In the genomic region with DNA sequence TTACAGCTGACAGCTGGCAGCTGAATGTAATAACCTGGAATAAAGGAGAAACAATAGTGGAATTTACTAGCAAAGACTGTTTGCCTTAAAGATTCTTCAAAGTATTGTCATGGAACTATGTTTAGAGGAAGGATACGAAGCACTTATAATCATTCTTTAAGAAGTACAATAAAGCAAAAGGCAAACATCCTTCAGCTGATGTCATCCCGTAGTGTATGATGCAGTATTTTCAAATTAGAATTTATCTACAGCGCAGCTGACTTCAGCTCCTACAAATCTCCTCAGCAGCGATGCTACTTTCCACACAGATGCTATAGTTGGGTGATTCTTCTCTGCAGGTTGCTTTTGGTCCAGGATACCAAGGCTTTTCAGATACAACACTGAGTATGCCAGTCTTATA, we compare ENCODE assay signal across 31 cellular contexts. TPM values are rescaled to one million over a fixed set of nuclear protein-coding genes. Genes with fewer than 3 reads are reported as not detected.
A peak's percentile ranks its signal among the peaks of the same experiment; 100 is the strongest.
DNase-seq lines count a peak whose midpoint lies in the region; ATAC-seq, FAIRE-seq and TF ChIP-seq lines count a peak whose summit lies in the region.
"Had no signal": no experiment of that assay in that cellular context is flagged by ENCODE, and none has a peak within 500 bp of the region (broad histone marks: within the 10 kb centered on the region; RNA-seq: fewer than 3 reads in every experiment).

No MANE protein-coding gene starts in this region.

- H3K36me3 ChIP-seq in right lobe of liver: no peaks in the 10 kb centered on the region
- H3K36me3 ChIP-seq in HepG2 (replicated peaks in 1 of 2; ENCODE audit: control insufficient read depth in 1 of 2, insufficient read depth in 2 of 2, low read length in 2 of 2): no peaks in the 10 kb centered on the region
- no peaks in the 10 kb centered on the region for H3K36me3 ChIP-seq in keratinocyte (ENCODE audit: control insufficient read depth in 2 of 2, extremely low read depth in 1 of 2, insufficient read depth in 2 of 2, low read length in 2 of 2)
- no peaks in the 10 kb centered on the region for H3K36me3 ChIP-seq in hepatocyte (replicated peaks; ENCODE audit: insufficient read depth, low read depth)
- no peaks in the 10 kb centered on the region for H3K36me3 ChIP-seq in WERI-Rb-1
- H3K36me3 ChIP-seq: adrenal gland, BLaER1, pancreas, tibial artery had no signal

- peak in 2 of 4 donors; percentile 9 to 46 for ATAC-seq in right lobe of liver
- ATAC-seq in HepG2: no peak
- ATAC-seq: activated CD8-positive, alpha-beta T cell treated with anti-CD3 and anti-CD28 coated beads, Interleukin-2, amount 10 ng/mL, durations not matched to agents 7 days and 5 days; GM23338; naive thymus-derived CD4-positive, alpha-beta T cell; stimulated activated naive CD8-positive, alpha-beta T cell treated with anti-CD3 and anti-CD28 coated beads, Interleukin-15, Interleukin-2, amounts not matched to agents 100 U/mL and 50 U/mL, for 24 hours; T-cell had no signal

- no peak overlapping the region for H3K4me3 ChIP-seq in right lobe of liver
- H3K4me3 ChIP-seq in HepG2 (replicated peaks in 1 of 3; ENCODE audit: insufficient read depth in 1 of 3, low read depth in 2 of 3, low read length in 3 of 3): no peak overlapping the region
- no peak overlapping the region for H3K4me3 ChIP-seq in keratinocyte (ENCODE audit: control insufficient read depth in 2 of 3, extremely low read depth in 1 of 3, insufficient read depth in 2 of 3, low read depth in 1 of 3, low read length in 3 of 3)
- no peak overlapping the region for H3K4me3 ChIP-seq in hepatocyte
- no peak overlapping the region for H3K4me3 ChIP-seq in WERI-Rb-1 (ENCODE audit: low read depth, low read length)
- H3K4me3 ChIP-seq: adrenal gland, BLaER1, GM23338, pancreas, smooth muscle cell, tibial artery had no signal

- H3K9me1 ChIP-seq in keratinocyte (ENCODE audit: control insufficient read depth, extremely low read depth, insufficient read depth, low read length): no peaks in the 10 kb centered on the region

- no peaks in the 10 kb centered on the region for H3K9me2 ChIP-seq in hepatocyte (replicated peaks; ENCODE audit: insufficient read depth)

- dilution Hi-C loops in keratinocyte (cut with MboI; ENCODE audit: extremely low pct_ligation_motif_present, low sequenced_read_pairs): no loop called here

- H3K79me2 ChIP-seq in HepG2 (ENCODE audit: insufficient read depth, low read length): no peaks in the 10 kb centered on the region
- no peaks in the 10 kb centered on the region for H3K79me2 ChIP-seq in keratinocyte (ENCODE audit: control insufficient read depth, insufficient read depth, low read length)
- H3K79me2 ChIP-seq in hepatocyte: no peaks in the 10 kb centered on the region

- POLR2A ChIA-PET in HepG2 (lab: Yijun Ruan, JAX): no interaction called here

- intact Hi-C loops in right lobe of liver (cut with DNase I) (no loop called here), HepG2 (cut with micrococcal nuclease; ENCODE audit: unreplicated experiment) (no loop called here)

- H2AFZ ChIP-seq in HepG2 (ENCODE audit: low read length) (no peak overlapping the region), keratinocyte (ENCODE audit: control insufficient read depth, low read length) (no peak overlapping the region), hepatocyte (no peak overlapping the region)

- CTCF ChIA-PET in HepG2 (lab: Yijun Ruan, JAX; ENCODE audit: low intra/inter-chr PET ratio, low total read pairs): no interaction called here

- no peak for TF ChIP-seq RAD21 in HepG2 (CRISPR knock-in tag; IDR thresholded peaks at IDR 0.05)

- no TSS peak for BruUV-seq in HepG2 (replicated peaks; lab: Mats Ljungman, UMichigan)

- no peak for DNase-seq in right lobe of liver
- no peak for DNase-seq in HepG2 (ENCODE audit: low spot score)
- DNase-seq in keratinocyte (ENCODE audit: low read depth, low spot score): no peak
- DNase-seq in pulmonary artery endothelial cell (ENCODE audit: low read depth, low spot score): peak; percentile 41
- DNase-seq in NCI-H2107 (lab: John Stamatoyannopoulos, UW): no peak
- no peak for DNase-seq in hepatocyte (ENCODE audit: low spot score)
- DNase-seq in activated T-cell treated with anti-CD3 and anti-CD28 coated beads, Interleukin-2, amount 50 U/mL, for 48 hours: no peak
- DNase-seq in WERI-Rb-1: no peak
- DNase-seq: activated CD4-positive, alpha-beta T cell treated with anti-CD3 and anti-CD28 coated beads for 1 hour; activated CD8-positive, alpha-beta T cell treated with anti-CD3 and anti-CD28 coated beads, Interleukin-2, amount 10 ng/mL, durations not matched to agents 7 days and 5 days; activated naive CD4-positive, alpha-beta T cell; activated T-cell treated with anti-CD3 and anti-CD28 coated beads, Interleukin-2, amount 50 U/mL, for 1 hour; mesendoderm; naive thymus-derived CD4-positive, alpha-beta T cell; NCI-H1048; NCI-H187 treated with DMSO at 0.1 percent for 48 hours; NCI-H226; NCI-H82; pancreas; SHP77; stimulated activated CD4-positive, alpha-beta T cell treated with anti-CD3 and anti-CD28 coated beads, Interleukin-4, amount 100 ng/mL, for 1 hour; stimulated activated naive CD8-positive, alpha-beta T cell treated with anti-CD3 and anti-CD28 coated beads, Interleukin-15, Interleukin-2, amounts not matched to agents 100 U/mL and 50 U/mL, for 24 hours; T-cell; tibial artery had no signal

- TF ChIP-seq CTCF in right lobe of liver (IDR thresholded peaks at IDR 0.05) (no peak), HepG2 (CRISPR knock-in tag; IDR thresholded peaks at IDR 0.05) (no peak), keratinocyte (optimal IDR thresholded peaks at IDR 0.05 in 1 of 3, IDR thresholded peaks at IDR 0.05 in 1 of 3, conservative IDR thresholded peaks at IDR 0.05 in 1 of 3; ENCODE audit: extremely low read depth in 1 of 3, insufficient read depth in 2 of 3, low read length in 3 of 3) (no peak), hepatocyte (IDR thresholded peaks at IDR 0.05; ENCODE audit: poor library complexity) (no peak), WERI-Rb-1 (IDR thresholded peaks at IDR 0.05; ENCODE audit: low read depth, low read length) (no peak)

- H4K20me1 ChIP-seq in HepG2 (ENCODE audit: insufficient read depth, low read length): no peaks in the 10 kb centered on the region
- H4K20me1 ChIP-seq in keratinocyte (ENCODE audit: control insufficient read depth, extremely low read depth, insufficient read depth, low read length): no peaks in the 10 kb centered on the region
- no peaks in the 10 kb centered on the region for H4K20me1 ChIP-seq in hepatocyte (ENCODE audit: insufficient read depth, poor library complexity, severe bottlenecking)
- H4K20me1 ChIP-seq: BLaER1 had no signal

- H3K4me1 ChIP-seq in right lobe of liver (no peaks in the 10 kb centered on the region), HepG2 (ENCODE audit: insufficient read depth, low read length) (no peaks in the 10 kb centered on the region), keratinocyte (ENCODE audit: control insufficient read depth, extremely low read depth, insufficient read depth, low read length) (no peaks in the 10 kb centered on the region), hepatocyte (ENCODE audit: insufficient read depth) (no peaks in the 10 kb centered on the region)
- H3K4me1 ChIP-seq: tibial artery had no signal

- H3K9me3 ChIP-seq in right lobe of liver (no peaks in the 10 kb centered on the region), HepG2 (ENCODE audit: low read length) (no peaks in the 10 kb centered on the region), keratinocyte (ENCODE audit: control insufficient read depth, low read depth, low read length) (no peaks in the 10 kb centered on the region), hepatocyte (ENCODE audit: low read depth) (no peaks in the 10 kb centered on the region), WERI-Rb-1 (ENCODE audit: severe bottlenecking) (no peaks in the 10 kb centered on the region)
- H3K9me3 ChIP-seq: adrenal gland, BLaER1, pancreas, tibial artery had no signal

- WGBS in right lobe of liver (ENCODE audit: insufficient coverage, low coverage, low lambda C conversion rate, missing lambda C conversion rate): 86% methylated on average over 4 of the region's 4 CpGs
- 23% methylated on average over 4 of the region's 4 CpGs for WGBS in HepG2 (ENCODE audit: low lambda C conversion rate)
- WGBS in hepatocyte (ENCODE audit: low lambda C conversion rate, missing lambda C conversion rate): 65% methylated on average over 4 of the region's 4 CpGs

- no peak for FAIRE-seq in HepG2 (lab: Jason Lieb, UNC)
- peak; percentile 13 for FAIRE-seq in keratinocyte (lab: Jason Lieb, UNC)
- FAIRE-seq: colon, pancreas had no signal

- in situ Hi-C loops in HepG2 (cut with HindIII; ENCODE audit: extremely low pct_ligation_motif_present, low pct_unique_long_range_greater_than_20kb): no loop called here

- no peaks in the 10 kb centered on the region for H3K27me3 ChIP-seq in right lobe of liver
- peaks cover 2 to 4% of the 10 kb centered on the region in 2 experiments; a peak in 1 of 5 replicates for H3K27me3 ChIP-seq in HepG2 (ENCODE audit: control insufficient read depth in 1 of 2, insufficient read depth in 2 of 2, low read length in 2 of 2)
- no peaks in the 10 kb centered on the region for H3K27me3 ChIP-seq in keratinocyte (ENCODE audit: control insufficient read depth, extremely low read depth, insufficient read depth, low read length)
- H3K27me3 ChIP-seq in hepatocyte: no peaks in the 10 kb centered on the region
- no peaks in the 10 kb centered on the region for H3K27me3 ChIP-seq in WERI-Rb-1 (ENCODE audit: insufficient read depth, low read depth, severe bottlenecking)
- H3K27me3 ChIP-seq: adrenal gland, BLaER1, pancreas, tibial artery had no signal

- no peak for TF ChIP-seq EP300 in HepG2 (IDR thresholded peaks at IDR 0.05; ENCODE audit: low read depth in 2 of 2, low read length in 2 of 2)
- TF ChIP-seq EP300 in HepG2 (CRISPR knock-in tag; IDR thresholded peaks at IDR 0.05; ENCODE audit: borderline replicate concordance): no peak

- H3K4me2 ChIP-seq in HepG2 (ENCODE audit: low read depth, low read length) (no peak overlapping the region), keratinocyte (ENCODE audit: control insufficient read depth, extremely low read depth, insufficient read depth, low read depth, low read length) (no peak overlapping the region), hepatocyte (no peak overlapping the region)
- H3K4me2 ChIP-seq: GM23338, smooth muscle cell had no signal

- peak overlapping the region in 2 of 3 donors; percentile 13 to 24 for H3K27ac ChIP-seq in right lobe of liver
- no peak overlapping the region for H3K27ac ChIP-seq in HepG2 (ENCODE audit: extremely low read length, insufficient read depth, low read length)
- H3K27ac ChIP-seq in keratinocyte (ENCODE audit: control insufficient read depth, insufficient read depth, low read length): no peak overlapping the region
- no peak overlapping the region for H3K27ac ChIP-seq in hepatocyte
- H3K27ac ChIP-seq in WERI-Rb-1: no peak overlapping the region
- H3K27ac ChIP-seq: BLaER1, tibial artery had no signal

- H3K9ac ChIP-seq in HepG2 (ENCODE audit: insufficient read depth, low read depth, low read length) (no peak overlapping the region), keratinocyte (ENCODE audit: control insufficient read depth, extremely low read depth, insufficient read depth, low read length) (no peak overlapping the region)
- H3K9ac ChIP-seq: BLaER1 had no signal

- no peak for TF ChIP-seq POLR2A in right lobe of liver (IDR thresholded peaks at IDR 0.05)
- no peak for TF ChIP-seq POLR2A in HepG2 (IDR thresholded peaks at IDR 0.05; ENCODE audit: insufficient read depth in 1 of 2, low read depth in 2 of 2, low read length in 2 of 2)

RNA-seq across cellular contexts. Expression of gene CLEC1A, which starts 31.5 kb away (rescaled TPM):
- total RNA-seq in right lobe of liver (1 to 10 TPM in 2 of 6 experiments, under 1 TPM in 4; 0.49 to 2.5 (median 0.71) TPM), HepG2 (2016; rRNA removed; fragmentation: Illumina TruSeq; extraction: Trizol) (not detected in 2 replicates), pulmonary artery endothelial cell (3.6 and 16.0 TPM in 2 replicates), hepatocyte (3.0 and 6.4 TPM in 2 replicates)
- not detected in 2 replicates for total RNA-seq in HepG2 (2016; cell fraction: cytosol; rRNA removed; fragmentation: Illumina TruSeq; extraction: Trizol; ENCODE audit: low read depth)
- not detected in 2 replicates for total RNA-seq in HepG2 (2016; cell fraction: insoluble cytoplasmic fraction; rRNA removed; fragmentation: Illumina TruSeq; extraction: Trizol)
- not detected in 2 replicates for total RNA-seq in HepG2 (2016; cell fraction: membrane; rRNA removed; fragmentation: Illumina TruSeq; extraction: Trizol)
- not detected in 2 replicates for total RNA-seq in HepG2 (2016; cell fraction: nucleus; rRNA removed; fragmentation: Illumina TruSeq; extraction: Trizol)
- polyA plus RNA-seq in HepG2 (2011; rRNA removed) (not detected in 2 replicates), keratinocyte (0.05 TPM in 1 of 3 replicates, not detected in the others), hepatocyte (3.6 and 4.2 TPM in 2 replicates)
- not detected in 2 replicates for polyA plus RNA-seq in HepG2 (2011; cell fraction: cytosol; rRNA removed)
- polyA plus RNA-seq in HepG2 (2011; cell fraction: nucleus; rRNA removed): not detected in 2 replicates
- not detected in 2 replicates for polyA plus RNA-seq in HepG2 (2012)
- polyA plus RNA-seq in HepG2 (2016; cell fraction: cytosol; fragmentation: Illumina TruSeq; extraction: Trizol; ENCODE audit: low read depth): not detected in 2 replicates
- polyA plus RNA-seq in HepG2 (2016; cell fraction: insoluble cytoplasmic fraction; fragmentation: Illumina TruSeq; extraction: Trizol; ENCODE audit: low read depth): not detected in 2 replicates
- polyA plus RNA-seq in HepG2 (2016; cell fraction: membrane; fragmentation: Illumina TruSeq; extraction: Trizol; ENCODE audit: low read depth): not detected in 2 replicates
- not detected in 2 replicates for polyA plus RNA-seq in HepG2 (2016; cell fraction: nucleus; fragmentation: Illumina TruSeq; extraction: Trizol; ENCODE audit: insufficient read depth, low read depth)
- polyA minus RNA-seq in HepG2 (2011; rRNA and poly(A)+ RNA removed; ENCODE audit: low replicate concordance): not detected in 2 replicates
- polyA minus RNA-seq in HepG2 (2011; cell fraction: cytosol; rRNA and poly(A)+ RNA removed): not detected in 2 replicates
- not detected in 2 replicates for polyA minus RNA-seq in HepG2 (2011; cell fraction: nucleus; rRNA and poly(A)+ RNA removed)
- not detected for polyA plus RNA-seq in keratinocyte (2011; ENCODE audit: low read depth)
- not detected in 2 replicates for polyA plus RNA-seq in keratinocyte (2011; cell fraction: cytosol; rRNA removed)
- polyA plus RNA-seq in keratinocyte (2011; cell fraction: nucleus; rRNA removed): not detected in 2 replicates
- polyA plus RNA-seq in keratinocyte (2012; ENCODE audit: low replicate concordance): not detected in 2 replicates
- polyA minus RNA-seq in keratinocyte: not detected in 3 replicates
- polyA minus RNA-seq in keratinocyte (2011; cell fraction: cytosol; rRNA and poly(A)+ RNA removed): not detected
- not detected in 2 replicates for polyA minus RNA-seq in keratinocyte (2011; cell fraction: nucleus; rRNA and poly(A)+ RNA removed)
- total RNA-seq: activated CD8-positive, alpha-beta T cell treated with anti-CD3 and anti-CD28 coated beads, Interleukin-2, amount 10 ng/mL, durations not matched to agents 7 days and 5 days; LHCN-M2; smooth muscle cell; T-cell had no signal
- polyA plus RNA-seq: GM23338; naive thymus-derived CD4-positive, alpha-beta T cell; smooth muscle cell had no signal

RNA-seq across cellular contexts. Expression of gene CLEC9A, which starts 36.8 kb away (rescaled TPM):
- total RNA-seq in right lobe of liver (not detected), HepG2 (2016; rRNA removed; fragmentation: Illumina TruSeq; extraction: Trizol) (not detected in 2 replicates), pulmonary artery endothelial cell (not detected in 2 replicates), hepatocyte (not detected in 2 replicates)
- not detected in 2 replicates for total RNA-seq in HepG2 (2016; cell fraction: cytosol; rRNA removed; fragmentation: Illumina TruSeq; extraction: Trizol; ENCODE audit: low read depth)
- total RNA-seq in HepG2 (2016; cell fraction: insoluble cytoplasmic fraction; rRNA removed; fragmentation: Illumina TruSeq; extraction: Trizol): not detected in 2 replicates
- not detected in 2 replicates for total RNA-seq in HepG2 (2016; cell fraction: membrane; rRNA removed; fragmentation: Illumina TruSeq; extraction: Trizol)
- not detected in 2 replicates for total RNA-seq in HepG2 (2016; cell fraction: nucleus; rRNA removed; fragmentation: Illumina TruSeq; extraction: Trizol)
- polyA plus RNA-seq in HepG2 (2011; rRNA removed) (not detected in 2 replicates), keratinocyte (not detected in 3 replicates), hepatocyte (not detected in 2 replicates)
- polyA plus RNA-seq in HepG2 (2011; cell fraction: cytosol; rRNA removed): not detected in 2 replicates
- polyA plus RNA-seq in HepG2 (2011; cell fraction: nucleus; rRNA removed): not detected in 2 replicates
- not detected in 2 replicates for polyA plus RNA-seq in HepG2 (2012)
- polyA plus RNA-seq in HepG2 (2016; cell fraction: cytosol; fragmentation: Illumina TruSeq; extraction: Trizol; ENCODE audit: low read depth): not detected in 2 replicates
- polyA plus RNA-seq in HepG2 (2016; cell fraction: insoluble cytoplasmic fraction; fragmentation: Illumina TruSeq; extraction: Trizol; ENCODE audit: low read depth): not detected in 2 replicates
- not detected in 2 replicates for polyA plus RNA-seq in HepG2 (2016; cell fraction: membrane; fragmentation: Illumina TruSeq; extraction: Trizol; ENCODE audit: low read depth)
- not detected in 2 replicates for polyA plus RNA-seq in HepG2 (2016; cell fraction: nucleus; fragmentation: Illumina TruSeq; extraction: Trizol; ENCODE audit: insufficient read depth, low read depth)
- not detected in 2 replicates for polyA minus RNA-seq in HepG2 (2011; rRNA and poly(A)+ RNA removed; ENCODE audit: low replicate concordance)
- not detected in 2 replicates for polyA minus RNA-seq in HepG2 (2011; cell fraction: cytosol; rRNA and poly(A)+ RNA removed)
- not detected in 2 replicates for polyA minus RNA-seq in HepG2 (2011; cell fraction: nucleus; rRNA and poly(A)+ RNA removed)
- not detected for polyA plus RNA-seq in keratinocyte (2011; ENCODE audit: low read depth)
- polyA plus RNA-seq in keratinocyte (2011; cell fraction: cytosol; rRNA removed): not detected in 2 replicates
- not detected in 2 replicates for polyA plus RNA-seq in keratinocyte (2011; cell fraction: nucleus; rRNA removed)
- not detected in 2 replicates for polyA plus RNA-seq in keratinocyte (2012; ENCODE audit: low replicate concordance)
- not detected in 3 replicates for polyA minus RNA-seq in keratinocyte
- polyA minus RNA-seq in keratinocyte (2011; cell fraction: cytosol; rRNA and poly(A)+ RNA removed): not detected
- polyA minus RNA-seq in keratinocyte (2011; cell fraction: nucleus; rRNA and poly(A)+ RNA removed): not detected in 2 replicates
- total RNA-seq: activated CD8-positive, alpha-beta T cell treated with anti-CD3 and anti-CD28 coated beads, Interleukin-2, amount 10 ng/mL, durations not matched to agents 7 days and 5 days; Daoy; GM23338; LHCN-M2; smooth muscle cell had no signal
- polyA plus RNA-seq: GM23338; naive thymus-derived CD4-positive, alpha-beta T cell; pancreas; smooth muscle cell had no signal

RNA-seq across cellular contexts. Expression of gene CLEC12B, which starts 56.8 kb away (rescaled TPM):
- total RNA-seq in right lobe of liver (not detected), HepG2 (2016; rRNA removed; fragmentation: Illumina TruSeq; extraction: Trizol) (not detected in 2 replicates), pulmonary artery endothelial cell (0.35 and 0.46 TPM in 2 replicates), hepatocyte (not detected in 2 replicates)
- total RNA-seq in HepG2 (2016; cell fraction: cytosol; rRNA removed; fragmentation: Illumina TruSeq; extraction: Trizol; ENCODE audit: low read depth): not detected in 2 replicates
- not detected in 2 replicates for total RNA-seq in HepG2 (2016; cell fraction: insoluble cytoplasmic fraction; rRNA removed; fragmentation: Illumina TruSeq; extraction: Trizol)
- not detected in 2 replicates for total RNA-seq in HepG2 (2016; cell fraction: membrane; rRNA removed; fragmentation: Illumina TruSeq; extraction: Trizol)
- not detected in 2 replicates for total RNA-seq in HepG2 (2016; cell fraction: nucleus; rRNA removed; fragmentation: Illumina TruSeq; extraction: Trizol)
- polyA plus RNA-seq in HepG2 (2011; rRNA removed) (not detected in 2 replicates), keratinocyte (not detected in 3 replicates), hepatocyte (not detected in 2 replicates)
- not detected in 2 replicates for polyA plus RNA-seq in HepG2 (2011; cell fraction: cytosol; rRNA removed)
- polyA plus RNA-seq in HepG2 (2011; cell fraction: nucleus; rRNA removed): not detected in 2 replicates
- polyA plus RNA-seq in HepG2 (2012): not detected in 2 replicates
- not detected in 2 replicates for polyA plus RNA-seq in HepG2 (2016; cell fraction: cytosol; fragmentation: Illumina TruSeq; extraction: Trizol; ENCODE audit: low read depth)
- not detected in 2 replicates for polyA plus RNA-seq in HepG2 (2016; cell fraction: insoluble cytoplasmic fraction; fragmentation: Illumina TruSeq; extraction: Trizol; ENCODE audit: low read depth)
- not detected in 2 replicates for polyA plus RNA-seq in HepG2 (2016; cell fraction: membrane; fragmentation: Illumina TruSeq; extraction: Trizol; ENCODE audit: low read depth)
- not detected in 2 replicates for polyA plus RNA-seq in HepG2 (2016; cell fraction: nucleus; fragmentation: Illumina TruSeq; extraction: Trizol; ENCODE audit: insufficient read depth, low read depth)
- not detected in 2 replicates for polyA minus RNA-seq in HepG2 (2011; rRNA and poly(A)+ RNA removed; ENCODE audit: low replicate concordance)
- not detected in 2 replicates for polyA minus RNA-seq in HepG2 (2011; cell fraction: cytosol; rRNA and poly(A)+ RNA removed)
- not detected in 2 replicates for polyA minus RNA-seq in HepG2 (2011; cell fraction: nucleus; rRNA and poly(A)+ RNA removed)
- not detected for polyA plus RNA-seq in keratinocyte (2011; ENCODE audit: low read depth)
- polyA plus RNA-seq in keratinocyte (2011; cell fraction: cytosol; rRNA removed): not detected in 2 replicates
- polyA plus RNA-seq in keratinocyte (2011; cell fraction: nucleus; rRNA removed): not detected in 2 replicates
- not detected in 2 replicates for polyA plus RNA-seq in keratinocyte (2012; ENCODE audit: low replicate concordance)
- polyA minus RNA-seq in keratinocyte: not detected in 3 replicates
- not detected for polyA minus RNA-seq in keratinocyte (2011; cell fraction: cytosol; rRNA and poly(A)+ RNA removed)
- polyA minus RNA-seq in keratinocyte (2011; cell fraction: nucleus; rRNA and poly(A)+ RNA removed): not detected in 2 replicates
- total RNA-seq: Daoy, GM23338, LHCN-M2, smooth muscle cell, T-cell had no signal
- polyA plus RNA-seq: GM23338; naive thymus-derived CD4-positive, alpha-beta T cell; pancreas; smooth muscle cell had no signal

Comparison
In these comparisons a context has a peak if more than half of its experiments do, and no peak if none do; other contexts are left out.
1. H3K27ac ChIP-seq: peak in right lobe of liver (2 of 3); none in HepG2 (single experiment), keratinocyte (single experiment), hepatocyte (single experiment) and WERI-Rb-1 (single experiment).